8 cellular contexts compared by ENCODE assay signal in the genomic region with DNA sequence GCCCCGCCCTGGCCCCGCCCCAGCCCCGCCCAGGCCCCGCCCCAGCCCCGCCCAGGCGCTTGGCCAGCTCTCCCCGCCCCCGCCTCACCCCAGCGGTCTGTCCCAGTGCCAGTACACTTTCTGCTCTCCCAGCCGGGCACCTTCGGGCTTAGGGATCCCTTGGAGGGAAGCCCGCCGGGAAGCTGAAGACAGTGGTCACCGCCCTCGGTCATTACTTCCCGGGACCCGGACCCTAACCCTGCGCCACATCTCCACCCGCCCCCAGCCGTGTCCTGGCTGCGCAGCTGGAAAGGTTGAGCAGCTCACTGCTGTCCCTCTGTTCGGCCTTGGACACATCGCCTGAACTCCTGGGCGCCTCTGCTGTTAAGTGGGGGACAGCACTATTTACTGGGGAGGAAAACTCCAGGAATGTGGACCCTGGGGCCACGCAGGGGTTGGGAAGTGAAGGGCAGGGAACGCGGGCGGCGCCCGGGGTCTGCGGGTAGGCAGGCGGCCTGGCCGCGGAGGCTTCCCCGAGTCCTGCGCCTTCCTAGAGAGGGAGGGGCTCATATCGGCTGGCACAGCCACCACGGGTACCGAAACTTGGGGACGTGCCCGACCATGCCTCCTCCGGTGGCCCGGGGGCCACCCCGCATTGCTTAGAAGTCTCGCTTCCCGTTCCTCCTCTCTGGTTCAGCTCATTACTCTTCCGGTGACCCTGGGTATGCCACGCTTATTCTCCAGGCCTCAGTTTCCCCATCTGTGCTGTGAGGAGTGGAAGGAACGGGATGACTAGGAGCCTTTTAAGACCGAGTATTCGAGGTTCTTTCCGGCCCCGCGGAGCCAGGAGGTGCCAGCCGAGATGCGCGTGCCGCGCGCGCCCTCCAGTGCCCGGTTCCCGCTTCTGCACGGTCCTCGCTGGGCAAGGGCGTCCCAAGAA.
DNase-seq lines count a peak whose midpoint lies in the region; ATAC-seq, FAIRE-seq and TF ChIP-seq lines count a peak whose summit lies in the region.

No MANE protein-coding gene starts in this region.

- TF ChIP-seq POLR2A in H54 (IDR thresholded peaks at IDR 0.05; ENCODE audit: low read depth, low read length) = no peak

- intact Hi-C loops in left ventricle myocardium superior (cut with micrococcal nuclease) = loop anchor here (5.0 to 10.0 kb wide), 2 partner anchors 250 to 552 kb away; no protein-coding TSS in a partner anchor

- peaks cover 19% of the 10 kb centered on the region for H3K27me3 Mint-ChIP-seq in T-helper 17 cell
- H3K27me3 Mint-ChIP-seq in progenitor cell of endocrine pancreas = peaks cover 66% of the 10 kb centered on the region

- no peaks in the 10 kb centered on the region for H3K9me3 ChIP-seq in T-helper 17 cell (ENCODE audit: control insufficient read depth, low read length, poor library complexity, severe bottlenecking)

- ATAC-seq in T-helper 17 cell (peak; percentile 92), left ventricle myocardium superior (peak; percentile 96)

- H3K9me3 Mint-ChIP-seq in progenitor cell of endocrine pancreas (ENCODE audit: low read depth) = no peaks in the 10 kb centered on the region

- H3K4me3 Mint-ChIP-seq in T-helper 17 cell (peak overlapping the region; percentile 100), progenitor cell of endocrine pancreas (ENCODE audit: low read depth) (peak overlapping the region; percentile 86)

- H3K36me3 Mint-ChIP-seq in T-helper 17 cell (ENCODE audit: low read depth) (peaks cover 5% of the 10 kb centered on the region), progenitor cell of endocrine pancreas (ENCODE audit: insufficient read depth) (no peaks in the 10 kb centered on the region)

- peak; percentile 87 for TF ChIP-seq CTCF in LNCAP (IDR thresholded peaks at IDR 0.05)
- peak; percentile 94 for TF ChIP-seq CTCF in progenitor cell of endocrine pancreas (IDR thresholded peaks at IDR 0.05; ENCODE audit: unreplicated experiment)

- H3K4me1 Mint-ChIP-seq in T-helper 17 cell = peaks cover 21% of the 10 kb centered on the region
- H3K4me1 Mint-ChIP-seq in progenitor cell of endocrine pancreas (ENCODE audit: low read depth) = peaks cover 4% of the 10 kb centered on the region

- DNase-seq in GM03348 (ENCODE audit: low spot score) (peak; percentile 91), H54 (ENCODE audit: insufficient read length, low spot score) (peak; percentile 77), T-helper 17 cell (peak; percentile 63 to 79 (median 63)), amygdala (lab: John Stamatoyannopoulos, UW) (peak in 55 of 56 donors; percentile 11 to 87 (median 63)), left ventricle myocardium superior (peak; percentile 89), progenitor cell of endocrine pancreas (ENCODE audit: low spot score, unreplicated experiment) (peak; percentile 71), ureter (ENCODE audit: low spot score) (peak; percentile 87)

- no peak for FAIRE-seq in H54 (lab: Jason Lieb, UNC)

- H3K27ac Mint-ChIP-seq in T-helper 17 cell (peak overlapping the region; percentile 93), progenitor cell of endocrine pancreas (peak overlapping the region; percentile 33)

Comparison
In these comparisons a context has a peak if more than half of its experiments do, and no peak if none do; other contexts are left out.
1. Peak in every context shown above with its lines: DNase-seq and ATAC-seq.